34 cellular contexts compared by ENCODE assay signal in the genomic region with DNA sequence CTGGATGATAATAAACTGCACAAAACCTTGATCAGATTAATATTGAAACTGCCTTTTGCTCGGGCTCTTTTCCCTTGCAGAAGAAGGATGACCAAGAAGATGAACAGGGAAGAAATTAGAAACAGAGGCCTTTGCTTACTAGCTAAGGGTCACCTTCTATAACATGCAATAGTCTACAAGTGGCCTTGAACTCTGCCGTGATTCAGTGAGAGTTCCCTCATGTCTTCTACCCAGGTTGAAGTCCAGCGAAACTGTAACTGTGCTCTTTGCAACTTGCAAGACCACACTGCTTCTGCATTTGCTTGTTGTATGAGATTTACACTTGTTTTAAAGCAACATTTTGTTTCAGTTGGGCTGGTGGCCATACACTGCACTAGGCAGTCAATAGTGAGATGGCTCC.
"Had no signal": no experiment of that assay in that cellular context is flagged by ENCODE, and none has a peak within 500 bp of the region (broad histone marks: within the 10 kb centered on the region; RNA-seq: fewer than 3 reads in every experiment).

No MANE protein-coding gene starts in this region.

- H3K27me3 ChIP-seq: adrenal gland, brain microvascular endothelial cell, breast epithelium had no signal

- DNase-seq: activated B cell treated with CpG ODN at 0.5 μM for 24 hours; activated CD4-positive, alpha-beta memory T cell treated with anti-CD3 and anti-CD28 coated beads for 36 hours; activated CD4-positive, alpha-beta T cell treated with anti-CD3 and anti-CD28 coated beads for 4 hours; activated CD4-positive, alpha-beta T cell treated with anti-CD3 and anti-CD28 coated beads, Interleukin-2, amount 10 ng/mL, durations not matched to agents 24 days and 14 days; activated CD4-positive, alpha-beta T cell treated with anti-CD3 and anti-CD28 coated beads, Interleukin-2, amount 50 U/mL, for 1 hour; activated CD4-positive, alpha-beta T cell treated with anti-CD3 and anti-CD28 coated beads, Interleukin-2, amount 50 U/mL, for 4 hours; activated CD4-positive, CD25-positive, alpha-beta regulatory T cell treated with anti-CD3 and anti-CD28 coated beads, Interleukin-2, amount 50 U/mL, for 72 hours; activated CD8-positive, alpha-beta T cell treated with anti-CD3 and anti-CD28 coated beads for 36 hours; activated effector memory CD4-positive, alpha-beta T cell treated with anti-CD3 and anti-CD28 coated beads, Interleukin-2, amount 50 U/mL, for 16 hours; activated gamma-delta T cell treated with Interleukin-2 at 50 U/mL for 16 hours; activated naive CD4-positive, alpha-beta T cell; activated naive CD4-positive, alpha-beta T cell treated with anti-CD3 and anti-CD28 coated beads for 36 hours; activated naive CD4-positive, alpha-beta T cell treated with anti-CD3 and anti-CD28 coated beads, Interleukin-2, amount 50 U/mL, for 16 hours; activated naive CD8-positive, alpha-beta T cell treated with anti-CD3 and anti-CD28 coated beads for 36 hours; activated T-cell treated with anti-CD3 and anti-CD28 coated beads for 4 hours; activated T-cell treated with anti-CD3 and anti-CD28 coated beads, Interleukin-2, amount 50 U/mL, for 1 hour; activated T-cell treated with anti-CD3 and anti-CD28 coated beads, Interleukin-2, amount 50 U/mL, for 4 hours; activated T-cell treated with anti-CD3 and anti-CD28 coated beads, Interleukin-2, amount 50 U/mL, for 72 hours; adrenal gland; amniotic stem cell; aorta; body of pancreas; brain microvascular endothelial cell; central memory CD4-positive, alpha-beta T cell; T-helper 1 cell; T-helper 2 cell; T-helper 9 cell had no signal

- H3K4me1 Mint-ChIP-seq: activated CD4-positive, alpha-beta T cell treated with anti-CD3 and anti-CD28 coated beads, Interleukin-2, amount 10 ng/mL, durations not matched to agents 24 days and 14 days; activated naive CD8-positive, alpha-beta T cell treated with anti-CD3 and anti-CD28 coated beads for 36 hours; activated T-helper 17 cell treated with anti-CD3 and anti-CD28 coated beads, Interleukin-2, amount 50 U/mL, for 72 hours had no signal

- H3K27ac Mint-ChIP-seq: activated B cell treated with CpG ODN at 0.5 μM for 24 hours; activated CD4-positive, alpha-beta memory T cell treated with anti-CD3 and anti-CD28 coated beads for 36 hours; activated CD4-positive, alpha-beta T cell treated with anti-CD3 and anti-CD28 coated beads, Interleukin-2, amount 10 ng/mL, durations not matched to agents 24 days and 14 days; activated CD8-positive, alpha-beta T cell treated with anti-CD3 and anti-CD28 coated beads for 36 hours; activated naive CD4-positive, alpha-beta T cell treated with anti-CD3 and anti-CD28 coated beads for 36 hours; activated naive CD4-positive, alpha-beta T cell treated with anti-CD3 and anti-CD28 coated beads, Interleukin-2, amount 50 U/mL, for 72 hours; activated naive CD8-positive, alpha-beta T cell treated with anti-CD3 and anti-CD28 coated beads for 36 hours; activated T-cell treated with anti-CD3 and anti-CD28 coated beads, Interleukin-2, amount 50 U/mL, for 72 hours; activated T-helper 1 cell treated with anti-CD3 and anti-CD28 coated beads, Interleukin-12 subunit alpha, Interleukin-12 subunit beta, Interleukin-2, Interleukin-4 antibody, amounts not matched to agents 30 ng/mL and 10 ng/mL and 1 ng/mL, durations not matched to agents 14 hours and 24 hours and 36 hours; activated T-helper 17 cell treated with anti-CD3 and anti-CD28 coated beads, Interleukin-2, amount 50 U/mL, for 72 hours; T-helper 1 cell treated with Interleukin-12 subunit alpha and Interleukin-12 subunit beta and Interleukin-4 antibody, amounts not matched to agents 30 μg/mL and 1 μg/mL, for 36 hours; T-helper 2 cell treated with Interferon-gamma antibody and Interleukin-4, amounts not matched to agents 5 μg/mL and 100 μg/mL, for 36 hours had no signal

- H3K9me3 Mint-ChIP-seq: activated B cell treated with CpG ODN at 0.5 μM for 24 hours; activated CD4-positive, alpha-beta memory T cell treated with anti-CD3 and anti-CD28 coated beads for 36 hours; activated CD4-positive, alpha-beta T cell treated with anti-CD3 and anti-CD28 coated beads, Interleukin-2, amount 10 ng/mL, durations not matched to agents 24 days and 14 days; activated CD8-positive, alpha-beta T cell treated with anti-CD3 and anti-CD28 coated beads for 36 hours; activated naive CD4-positive, alpha-beta T cell treated with anti-CD3 and anti-CD28 coated beads for 36 hours; activated naive CD4-positive, alpha-beta T cell treated with anti-CD3 and anti-CD28 coated beads, Interleukin-2, amount 50 U/mL, for 72 hours; activated naive CD8-positive, alpha-beta T cell treated with anti-CD3 and anti-CD28 coated beads for 36 hours; activated T-cell treated with anti-CD3 and anti-CD28 coated beads, Interleukin-2, amount 50 U/mL, for 4 hours; activated T-cell treated with anti-CD3 and anti-CD28 coated beads, Interleukin-2, amount 50 U/mL, for 72 hours; activated T-helper 1 cell treated with anti-CD3 and anti-CD28 coated beads, Interleukin-12 subunit alpha, Interleukin-12 subunit beta, Interleukin-2, Interleukin-4 antibody, amounts not matched to agents 30 ng/mL and 10 ng/mL and 1 ng/mL, durations not matched to agents 14 hours and 24 hours and 36 hours; activated T-helper 17 cell treated with anti-CD3 and anti-CD28 coated beads, Interleukin-2, amount 50 U/mL, for 72 hours; T-helper 1 cell treated with Interleukin-12 subunit alpha and Interleukin-12 subunit beta and Interleukin-4 antibody, amounts not matched to agents 30 μg/mL and 1 μg/mL, for 36 hours; T-helper 2 cell treated with Interferon-gamma antibody and Interleukin-4, amounts not matched to agents 5 μg/mL and 100 μg/mL, for 36 hours had no signal

- H3K4me3 Mint-ChIP-seq: activated B cell treated with CpG ODN at 0.5 μM for 24 hours; activated CD4-positive, alpha-beta memory T cell treated with anti-CD3 and anti-CD28 coated beads for 36 hours; activated CD4-positive, alpha-beta T cell treated with anti-CD3 and anti-CD28 coated beads, Interleukin-2, amount 10 ng/mL, durations not matched to agents 24 days and 14 days; activated CD8-positive, alpha-beta T cell treated with anti-CD3 and anti-CD28 coated beads for 36 hours; activated naive CD4-positive, alpha-beta T cell treated with anti-CD3 and anti-CD28 coated beads for 36 hours; activated naive CD8-positive, alpha-beta T cell treated with anti-CD3 and anti-CD28 coated beads for 36 hours; activated T-cell treated with anti-CD3 and anti-CD28 coated beads, Interleukin-2, amount 50 U/mL, for 4 hours; activated T-cell treated with anti-CD3 and anti-CD28 coated beads, Interleukin-2, amount 50 U/mL, for 72 hours; activated T-helper 1 cell treated with anti-CD3 and anti-CD28 coated beads, Interleukin-12 subunit alpha, Interleukin-12 subunit beta, Interleukin-2, Interleukin-4 antibody, amounts not matched to agents 30 ng/mL and 10 ng/mL and 1 ng/mL, durations not matched to agents 14 hours and 24 hours and 36 hours; activated T-helper 17 cell treated with anti-CD3 and anti-CD28 coated beads, Interleukin-2, amount 50 U/mL, for 72 hours; T-helper 1 cell treated with Interleukin-12 subunit alpha and Interleukin-12 subunit beta and Interleukin-4 antibody, amounts not matched to agents 30 μg/mL and 1 μg/mL, for 36 hours; T-helper 2 cell treated with Interferon-gamma antibody and Interleukin-4, amounts not matched to agents 5 μg/mL and 100 μg/mL, for 36 hours had no signal

- ATAC-seq: activated CD8-positive, alpha-beta T cell treated with anti-CD3 and anti-CD28 coated beads for 36 hours; activated naive CD4-positive, alpha-beta T cell treated with anti-CD3 and anti-CD28 coated beads, Interleukin-2, amount 50 U/mL, for 72 hours; activated T-cell treated with anti-CD3 and anti-CD28 coated beads, Interleukin-2, amount 50 U/mL, for 4 hours; activated T-cell treated with anti-CD3 and anti-CD28 coated beads, Interleukin-2, amount 50 U/mL, for 72 hours; activated T-helper 17 cell treated with anti-CD3 and anti-CD28 coated beads, Interleukin-2, amount 50 U/mL, for 72 hours; body of pancreas had no signal

- H3K27me3 Mint-ChIP-seq: activated B cell treated with CpG ODN at 0.5 μM for 24 hours; activated CD4-positive, alpha-beta memory T cell treated with anti-CD3 and anti-CD28 coated beads for 36 hours; activated CD8-positive, alpha-beta T cell treated with anti-CD3 and anti-CD28 coated beads for 36 hours; activated naive CD8-positive, alpha-beta T cell treated with anti-CD3 and anti-CD28 coated beads for 36 hours; activated T-helper 17 cell treated with anti-CD3 and anti-CD28 coated beads, Interleukin-2, amount 50 U/mL, for 72 hours had no signal

- H3K36me3 Mint-ChIP-seq: activated CD4-positive, alpha-beta memory T cell treated with anti-CD3 and anti-CD28 coated beads for 36 hours; activated naive CD4-positive, alpha-beta T cell treated with anti-CD3 and anti-CD28 coated beads, Interleukin-2, amount 50 U/mL, for 72 hours; activated naive CD8-positive, alpha-beta T cell treated with anti-CD3 and anti-CD28 coated beads for 36 hours had no signal

- H3K27ac ChIP-seq: adrenal gland, body of pancreas, brain microvascular endothelial cell, breast epithelium, VCaP had no signal

- H3K4me1 ChIP-seq: adrenal gland, body of pancreas, breast epithelium had no signal

- H3K4me3 ChIP-seq: adrenal gland, body of pancreas, breast epithelium had no signal

- H3K36me3 ChIP-seq: adrenal gland, brain microvascular endothelial cell, breast epithelium had no signal

- H3K9me3 ChIP-seq: adrenal gland, body of pancreas, breast epithelium had no signal
